Comparison of ENCODE assay signal across 22 cellular contexts in the genomic region with DNA sequence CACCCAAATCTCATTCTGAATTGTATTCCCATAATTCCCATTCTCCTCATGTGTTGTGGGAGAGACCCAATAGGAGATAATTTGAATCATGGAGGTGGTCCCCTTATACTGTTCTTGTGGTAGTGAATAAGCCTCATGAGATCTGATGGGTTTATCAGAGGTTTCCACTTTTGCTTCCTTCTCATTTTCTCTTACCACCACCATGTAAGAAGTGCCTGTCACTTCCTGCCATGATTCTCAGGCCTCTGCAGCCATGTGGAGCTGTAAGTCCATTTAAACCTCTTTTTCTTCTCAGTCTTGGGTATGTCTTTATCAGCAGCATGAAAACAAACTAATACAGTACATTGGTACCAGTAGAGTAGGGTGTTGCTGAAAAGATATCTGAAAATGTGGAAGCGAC.
"Had no signal": no experiment of that assay in that cellular context is flagged by ENCODE, and none has a peak within 500 bp of the region (broad histone marks: within the 10 kb centered on the region; RNA-seq: fewer than 3 reads in every experiment).

No MANE protein-coding gene starts in this region.

- H3K4me1 ChIP-seq: foreskin keratinocyte had no signal

- H3K4me3 ChIP-seq: coronary artery, dorsolateral prefrontal cortex, esophagus muscularis mucosa, heart right ventricle, left lung, lower lobe of right lung had no signal

- H3K27ac ChIP-seq: coronary artery, dorsolateral prefrontal cortex, esophagus muscularis mucosa, foreskin keratinocyte, heart right ventricle, left lung, lower lobe of right lung had no signal

- H3K36me3 ChIP-seq: esophagus muscularis mucosa, heart right ventricle, left lung, lower lobe of right lung had no signal

- DNase-seq: dermis blood vessel endothelial cell; dorsolateral prefrontal cortex; effector CD4-positive, alpha-beta T cell; effector memory CD4-positive, alpha-beta T cell; foreskin keratinocyte; glutamatergic neuron; head of caudate nucleus; heart right ventricle; hippocampal formation; left cardiac atrium; left lung; left ventricle myocardium superior; lower lobe of right lung; mesendoderm; midbrain had no signal

- H3K9me3 ChIP-seq: lower lobe of right lung had no signal

- ATAC-seq: foreskin keratinocyte, heart right ventricle, left cardiac atrium, left ventricle myocardium superior, lower lobe of right lung had no signal

- H3K27me3 ChIP-seq: dorsolateral prefrontal cortex, esophagus muscularis mucosa, foreskin keratinocyte, heart right ventricle, left lung had no signal

- FAIRE-seq: colon, endothelial cell of umbilical vein, frontal cortex, islet of Langerhans, keratinocyte had no signal
